8 cellular contexts compared by ENCODE assay signal in genomic region chr15:42133892-42134502, GRCh38. TPM values are rescaled to one million over a fixed set of nuclear protein-coding genes. Genes with fewer than 3 reads are reported as not detected.
DNase-seq lines count a peak whose midpoint lies in the region; ATAC-seq and TF ChIP-seq lines count a peak whose summit lies in the region.

No MANE protein-coding gene starts in this region.

- H3K9me2 ChIP-seq in PC-9 (ENCODE audit: insufficient read depth) = no peaks in the 10 kb centered on the region

- H2AFZ ChIP-seq in PC-9 = no peak overlapping the region

- H3K4me2 ChIP-seq in PC-9 = no peak overlapping the region

- no peak overlapping the region for H3K27ac ChIP-seq in PC-9

- H3K79me2 ChIP-seq in PC-9 (ENCODE audit: low read depth) = no peaks in the 10 kb centered on the region

- POLR2A ChIA-PET in PC-9 (lab: Charles Lee; ENCODE audit: unreplicated experiment) = no interaction called here

- 0 out of 2 replicates have a peak, but pooled peaks cover 7% of the 10 kb centered on the region for H3K4me1 ChIP-seq in PC-9 (replicated peaks; ENCODE audit: insufficient read depth)

- CTCF ChIA-PET in PC-9 (lab: Charles Lee) = interaction anchor here (0.6 to 1.3 kb wide), 4 partner anchors 50 to 110 kb away, joined by 3 to 12 read pairs (median 4); no protein-coding TSS in a partner anchor

- H3K36me3 ChIP-seq in PC-9 (ENCODE audit: low read depth) = no peaks in the 10 kb centered on the region

- intact Hi-C loops in PC-9 (cut with micrococcal nuclease; ENCODE audit: unreplicated experiment) (loop anchor here (1.0 to 10.0 kb wide), 6 partner anchors 52 to 1229 kb away; partner anchors contain the start of gene MAPKBP1), left ventricle myocardium superior (cut with micrococcal nuclease) (no loop called here)
- intact Hi-C loops in activated T-helper 1 cell treated with anti-CD3 and anti-CD28 coated beads, Interleukin-12 subunit alpha, Interleukin-12 subunit beta, Interleukin-2, Interleukin-4 antibody, amounts not matched to agents 30 ng/mL and 10 ng/mL and 1 ng/mL, durations not matched to agents 14 hours and 24 hours and 36 hours (cut with micrococcal nuclease) = loop anchor here (1.0 to 5.0 kb wide), 3 partner anchors 52 to 75 kb away; no protein-coding TSS in a partner anchor

- no TSS peak for BruUV-seq in PC-9 (replicated peaks; lab: Mats Ljungman, UMichigan)

- H3K36me3 Mint-ChIP-seq in activated T-helper 1 cell treated with anti-CD3 and anti-CD28 coated beads, Interleukin-12 subunit alpha, Interleukin-12 subunit beta, Interleukin-2, Interleukin-4 antibody, amounts not matched to agents 30 ng/mL and 10 ng/mL and 1 ng/mL, durations not matched to agents 14 hours and 24 hours and 36 hours (ENCODE audit: low read depth) = no peaks in the 10 kb centered on the region

- no peaks in the 10 kb centered on the region for H3K27me3 ChIP-seq in PC-9 (ENCODE audit: insufficient read depth, low read depth)

- H3F3A ChIP-seq in PC-9 (ENCODE audit: insufficient read depth, low read depth) = 0 out of 2 replicates have a peak, but pooled peaks cover 6% of the 10 kb centered on the region

- DNase-seq in COLO668 (lab: John Stamatoyannopoulos, UW; ENCODE audit: unreplicated experiment) (peak; percentile 69), HK-2 (ENCODE audit: unreplicated experiment) (peak; percentile 49), PC-9 (peak in 1 of 2 experiments; percentile 66), left ventricle myocardium superior (peak; percentile 52)
- DNase-seq in activated T-helper 1 cell treated with anti-CD3 and anti-CD28 coated beads, Interleukin-12 subunit alpha, Interleukin-12 subunit beta, Interleukin-2, Interleukin-4 antibody, amounts not matched to agents 30 ng/mL and 10 ng/mL and 1 ng/mL, durations not matched to agents 14 hours and 24 hours and 36 hours (ENCODE audit: low spot score) = peak; percentile 42
- DNase-seq in stimulated activated CD4-positive, alpha-beta T cell treated with anti-CD3 and anti-CD28 coated beads, Interleukin-2, amount 100 ng/mL, for 24 hours = peak; percentile 62 to 74

- peaks cover 12% of the 10 kb centered on the region for H3K27me3 Mint-ChIP-seq in activated T-helper 1 cell treated with anti-CD3 and anti-CD28 coated beads, Interleukin-12 subunit alpha, Interleukin-12 subunit beta, Interleukin-2, Interleukin-4 antibody, amounts not matched to agents 30 ng/mL and 10 ng/mL and 1 ng/mL, durations not matched to agents 14 hours and 24 hours and 36 hours (ENCODE audit: insufficient read depth)

- no peak overlapping the region for H3K4me3 Mint-ChIP-seq in activated T-helper 1 cell treated with anti-CD3 and anti-CD28 coated beads, Interleukin-12 subunit alpha, Interleukin-12 subunit beta, Interleukin-2, Interleukin-4 antibody, amounts not matched to agents 30 ng/mL and 10 ng/mL and 1 ng/mL, durations not matched to agents 14 hours and 24 hours and 36 hours

- peaks cover 10% of the 10 kb centered on the region for H3K4me1 Mint-ChIP-seq in activated T-helper 1 cell treated with anti-CD3 and anti-CD28 coated beads, Interleukin-12 subunit alpha, Interleukin-12 subunit beta, Interleukin-2, Interleukin-4 antibody, amounts not matched to agents 30 ng/mL and 10 ng/mL and 1 ng/mL, durations not matched to agents 14 hours and 24 hours and 36 hours (ENCODE audit: low read depth)

- H3K9me3 ChIP-seq in PC-9 (ENCODE audit: insufficient read depth, low read depth) = no peaks in the 10 kb centered on the region

- H3K9me3 Mint-ChIP-seq in activated T-helper 1 cell treated with anti-CD3 and anti-CD28 coated beads, Interleukin-12 subunit alpha, Interleukin-12 subunit beta, Interleukin-2, Interleukin-4 antibody, amounts not matched to agents 30 ng/mL and 10 ng/mL and 1 ng/mL, durations not matched to agents 14 hours and 24 hours and 36 hours = no peaks in the 10 kb centered on the region

- no peaks in the 10 kb centered on the region for H4K20me1 ChIP-seq in PC-9 (ENCODE audit: insufficient read depth)

- no peak overlapping the region for H3K4me3 ChIP-seq in PC-9

- H3K27ac Mint-ChIP-seq in activated T-helper 1 cell treated with anti-CD3 and anti-CD28 coated beads, Interleukin-12 subunit alpha, Interleukin-12 subunit beta, Interleukin-2, Interleukin-4 antibody, amounts not matched to agents 30 ng/mL and 10 ng/mL and 1 ng/mL, durations not matched to agents 14 hours and 24 hours and 36 hours = no peak overlapping the region

- TF ChIP-seq CTCF in PC-9 (conservative IDR thresholded peaks at IDR 0.05) = peak; percentile 75

- ATAC-seq in left ventricle myocardium superior (peak; percentile 51), HG03045 (IDR thresholded peaks at IDR 0.05; ENCODE audit: unreplicated experiment) (no peak), HG03280 (IDR thresholded peaks at IDR 0.05; ENCODE audit: unreplicated experiment) (no peak)

RNA-seq across cellular contexts. Expression of gene PLA2G4F, which starts 22.4 kb away (rescaled TPM):
- total RNA-seq in PC-9 (2021) (1.2 and 1.9 TPM in 2 replicates), left ventricle myocardium superior (5.2 TPM)
- total RNA-seq in activated T-helper 1 cell treated with anti-CD3 and anti-CD28 coated beads, Interleukin-12 subunit alpha, Interleukin-12 subunit beta, Interleukin-2, Interleukin-4 antibody, amounts not matched to agents 30 ng/mL and 10 ng/mL and 1 ng/mL, durations not matched to agents 14 hours and 24 hours and 36 hours = not detected in 2 replicates

RNA-seq across cellular contexts. Expression of gene PLA2G4D, which starts 39.6 kb away (rescaled TPM):
- total RNA-seq in PC-9 (2021) (0.90 and 1.4 TPM in 2 replicates), left ventricle myocardium superior (not detected)
- total RNA-seq in activated T-helper 1 cell treated with anti-CD3 and anti-CD28 coated beads, Interleukin-12 subunit alpha, Interleukin-12 subunit beta, Interleukin-2, Interleukin-4 antibody, amounts not matched to agents 30 ng/mL and 10 ng/mL and 1 ng/mL, durations not matched to agents 14 hours and 24 hours and 36 hours = not detected in 2 replicates
